In genomic region chr3:1929788-1930414, GRCh38 we compare ENCODE assay signal across 10 cellular contexts.
"Had no signal": no experiment of that assay in that cellular context is flagged by ENCODE, and none has a peak within 500 bp of the region (broad histone marks: within the 10 kb centered on the region; RNA-seq: fewer than 3 reads in every experiment).

No MANE protein-coding gene starts in this region.

- H3K27ac ChIP-seq: HL-60, KMS-11 had no signal

- DNase-seq: GOT3, H7, HFFc6, KBM-7 had no signal

- H3K36me3 Mint-ChIP-seq: IgD-negative memory B cell had no signal

- H3K4me2 ChIP-seq: KMS-11 had no signal

- H3K4me1 ChIP-seq: HAP-1 had no signal

- H3K4me3 Mint-ChIP-seq: HFFc6, IgD-negative memory B cell had no signal

- H3K4me3 ChIP-seq: HAP-1 had no signal

- H3K36me3 ChIP-seq: HAP-1 had no signal

- ATAC-seq: HCT116, HepG2 had no signal

- H3K9ac ChIP-seq: KMS-11 had no signal

- H3K9me3 ChIP-seq: HAP-1 had no signal

- H3K4me1 Mint-ChIP-seq: IgD-negative memory B cell had no signal

- H3K27me3 Mint-ChIP-seq: IgD-negative memory B cell had no signal

- H3K27ac Mint-ChIP-seq: HFFc6, IgD-negative memory B cell had no signal
